ENCODE assay signal across 19 cellular contexts in genomic region chr17:68347380-68347779, GRCh38. TPM values are rescaled to one million over a fixed set of nuclear protein-coding genes. Genes with fewer than 3 reads are reported as not detected.
A peak's percentile ranks its signal among the peaks of the same experiment; 100 is the strongest.
DNase-seq lines count a peak whose midpoint lies in the region; TF ChIP-seq lines count a peak whose summit lies in the region.
"Had no signal": no experiment of that assay in that cellular context is flagged by ENCODE, and none has a peak within 500 bp of the region (broad histone marks: within the 10 kb centered on the region; RNA-seq: fewer than 3 reads in every experiment).

No MANE protein-coding gene starts in this region.

- H3K4me1 ChIP-seq in trophoblast cell (ENCODE audit: control insufficient read depth in 1 of 2, insufficient read depth in 2 of 2, low read length in 2 of 2), result peaks cover 11 to 18% of the 10 kb centered on the region in 2 experiments

- WGBS in trophoblast cell (ENCODE audit: extremely low coverage, insufficient coverage, insufficient read length), result no CpG with 5 or more reads among the region's 6 CpGs

- H3K9ac ChIP-seq in trophoblast cell (ENCODE audit: low read length), result no peak overlapping the region

- TF ChIP-seq POLR2A in NB4 (IDR thresholded peaks at IDR 0.05; ENCODE audit: extremely low read depth, insufficient read length), result no peak

- H4K91ac ChIP-seq in trophoblast cell (ENCODE audit: low read depth, low read length), result peak overlapping the region; percentile 6

- no peak overlapping the region for H2BK5ac ChIP-seq in trophoblast cell (ENCODE audit: low read depth, low read length, poor library complexity)

- H3K36me3 ChIP-seq in trophoblast cell (ENCODE audit: control insufficient read depth in 1 of 2, insufficient read depth in 2 of 2, low read length in 2 of 2), result peaks cover 0 to 3% of the 10 kb centered on the region in 2 experiments
- H3K36me3 ChIP-seq: right lobe of liver, upper lobe of right lung had no signal

- no peak overlapping the region for H3K14ac ChIP-seq in trophoblast cell (ENCODE audit: low read length)

- H2BK120ac ChIP-seq in trophoblast cell (ENCODE audit: insufficient read depth, low read length, poor library complexity), result no peak overlapping the region

- DNase-seq in activated CD4-positive, alpha-beta T cell treated with anti-CD3 and anti-CD28 coated beads, Interleukin-2, amount 10 ng/mL, durations not matched to agents 7 days and 5 days, result no peak
- DNase-seq in activated CD4-positive, alpha-beta T cell treated with anti-CD3 and anti-CD28 coated beads, Interleukin-2, amount 50 U/mL, for 1 hour, result no peak
- DNase-seq in NB4 (ENCODE audit: low read depth) (peak; percentile 37), trophoblast cell (no peak), NCI-H226 (no peak), NCI-H187 (lab: John Stamatoyannopoulos, UW) (no peak), ureter (ENCODE audit: low spot score) (no peak)
- no peak for DNase-seq in activated T-helper 2 cell treated with anti-CD3 and anti-CD28 coated beads, Interferon-gamma antibody, Interleukin-2, Interleukin-4, amounts not matched to agents 10 μg/mL and 5 μg/mL and 100 μg/mL, durations not matched to agents 14 hours and 24 hours and 36 hours (ENCODE audit: low spot score)
- DNase-seq: activated CD4-positive, alpha-beta T cell treated with anti-CD3 and anti-CD28 coated beads for 1 hour; activated effector memory CD4-positive, alpha-beta T cell treated with anti-CD3 and anti-CD28 coated beads, Interleukin-2, amount 50 U/mL, for 16 hours; dermis blood vessel endothelial cell; H7; MM.1S; NCI-H82; right lobe of liver; RPMI8226 had no signal

- no peak overlapping the region for H3K4me2 ChIP-seq in trophoblast cell (ENCODE audit: low read length)

- no peak overlapping the region for H3K18ac ChIP-seq in trophoblast cell (ENCODE audit: low read length)

- H3K27ac Mint-ChIP-seq in activated CD4-positive, alpha-beta T cell treated with anti-CD3 and anti-CD28 coated beads, Interleukin-2, amount 10 ng/mL, durations not matched to agents 7 days and 5 days, result peak overlapping the region; percentile 94
- H3K27ac Mint-ChIP-seq in activated T-helper 2 cell treated with anti-CD3 and anti-CD28 coated beads, Interferon-gamma antibody, Interleukin-2, Interleukin-4, amounts not matched to agents 10 μg/mL and 5 μg/mL and 100 μg/mL, durations not matched to agents 14 hours and 24 hours and 36 hours, result peak overlapping the region; percentile 95

- no peak overlapping the region for H4K12ac ChIP-seq in trophoblast cell (ENCODE audit: low read depth, low read length)

- no peaks in the 10 kb centered on the region for H3K27me3 Mint-ChIP-seq in activated CD4-positive, alpha-beta T cell treated with anti-CD3 and anti-CD28 coated beads, Interleukin-2, amount 10 ng/mL, durations not matched to agents 7 days and 5 days
- H3K27me3 Mint-ChIP-seq in activated T-helper 2 cell treated with anti-CD3 and anti-CD28 coated beads, Interferon-gamma antibody, Interleukin-2, Interleukin-4, amounts not matched to agents 10 μg/mL and 5 μg/mL and 100 μg/mL, durations not matched to agents 14 hours and 24 hours and 36 hours (ENCODE audit: low read depth), result no peaks in the 10 kb centered on the region
- H3K27me3 Mint-ChIP-seq: memory B cell had no signal

- peak overlapping the region; percentile 59 for H3K4me3 Mint-ChIP-seq in activated CD4-positive, alpha-beta T cell treated with anti-CD3 and anti-CD28 coated beads, Interleukin-2, amount 10 ng/mL, durations not matched to agents 7 days and 5 days
- peak overlapping the region; percentile 43 for H3K4me3 Mint-ChIP-seq in activated T-helper 2 cell treated with anti-CD3 and anti-CD28 coated beads, Interferon-gamma antibody, Interleukin-2, Interleukin-4, amounts not matched to agents 10 μg/mL and 5 μg/mL and 100 μg/mL, durations not matched to agents 14 hours and 24 hours and 36 hours (ENCODE audit: low read depth)
- H3K4me3 Mint-ChIP-seq: brain had no signal

- H3K23ac ChIP-seq in trophoblast cell (ENCODE audit: low read length), result no peak overlapping the region

- no peak overlapping the region for H3K4ac ChIP-seq in trophoblast cell (ENCODE audit: low read depth, low read length)

- H3K4me1 Mint-ChIP-seq in activated CD4-positive, alpha-beta T cell treated with anti-CD3 and anti-CD28 coated beads, Interleukin-2, amount 10 ng/mL, durations not matched to agents 7 days and 5 days, result peaks cover 86% of the 10 kb centered on the region
- peaks cover 73% of the 10 kb centered on the region for H3K4me1 Mint-ChIP-seq in activated T-helper 2 cell treated with anti-CD3 and anti-CD28 coated beads, Interferon-gamma antibody, Interleukin-2, Interleukin-4, amounts not matched to agents 10 μg/mL and 5 μg/mL and 100 μg/mL, durations not matched to agents 14 hours and 24 hours and 36 hours (ENCODE audit: low read depth)

- H2AK5ac ChIP-seq in trophoblast cell (ENCODE audit: low read length), result no peak overlapping the region

- CTCF ChIA-PET in activated CD4-positive, alpha-beta T cell treated with anti-CD3 and anti-CD28 coated beads, Interleukin-2, amount 10 ng/mL, durations not matched to agents 7 days and 5 days (lab: Charles Lee), result interaction anchor here (1.0 to 1.2 kb wide), 3 partner anchors 10 to 72 kb away, joined by 3 to 6 read pairs (median 3); no protein-coding TSS in a partner anchor

- POLR2A ChIA-PET in activated CD4-positive, alpha-beta T cell treated with anti-CD3 and anti-CD28 coated beads, Interleukin-2, amount 10 ng/mL, durations not matched to agents 7 days and 5 days (lab: Charles Lee), result no interaction called here

- H3K27ac ChIP-seq in trophoblast cell (ENCODE audit: low read depth, low read length), result no peak overlapping the region

- peaks cover 8% of the 10 kb centered on the region for H3K79me1 ChIP-seq in trophoblast cell (ENCODE audit: low read length)

- H3K36me3 Mint-ChIP-seq in activated CD4-positive, alpha-beta T cell treated with anti-CD3 and anti-CD28 coated beads, Interleukin-2, amount 10 ng/mL, durations not matched to agents 7 days and 5 days (ENCODE audit: low read depth), result peaks cover 16% of the 10 kb centered on the region
- H3K36me3 Mint-ChIP-seq in activated T-helper 2 cell treated with anti-CD3 and anti-CD28 coated beads, Interferon-gamma antibody, Interleukin-2, Interleukin-4, amounts not matched to agents 10 μg/mL and 5 μg/mL and 100 μg/mL, durations not matched to agents 14 hours and 24 hours and 36 hours (ENCODE audit: low read depth), result peaks cover 24% of the 10 kb centered on the region

- intact Hi-C loops in activated T-helper 2 cell treated with anti-CD3 and anti-CD28 coated beads, Interferon-gamma antibody, Interleukin-2, Interleukin-4, amounts not matched to agents 10 μg/mL and 5 μg/mL and 100 μg/mL, durations not matched to agents 14 hours and 24 hours and 36 hours (cut with micrococcal nuclease), result loop anchor here (5.0 kb wide), 4 partner anchors 35 to 165 kb away; no protein-coding TSS in a partner anchor

- H4K8ac ChIP-seq in trophoblast cell (ENCODE audit: low read depth, low read length), result no peak overlapping the region

- no peak for TF ChIP-seq CTCF in NB4 (IDR thresholded peaks at IDR 0.05; ENCODE audit: low read depth, low read length)

- no peak overlapping the region for H2AFZ ChIP-seq in trophoblast cell (ENCODE audit: insufficient read depth, low read length, poor library complexity)

- H3K27me3 ChIP-seq in trophoblast cell (ENCODE audit: insufficient read depth, low read length), result no peaks in the 10 kb centered on the region
- H3K27me3 ChIP-seq: right lobe of liver, upper lobe of right lung had no signal

- peak overlapping the region; percentile 17 for H2BK12ac ChIP-seq in trophoblast cell (ENCODE audit: low read length)

- H3K4me3 ChIP-seq in NB4 (ENCODE audit: low read depth, low read length) (peak overlapping the region; percentile 4), trophoblast cell (ENCODE audit: low read depth, low read length) (no peak overlapping the region)
- H3K4me3 ChIP-seq: right lobe of liver, upper lobe of right lung had no signal

- peaks cover 2% of the 10 kb centered on the region for H3K79me2 ChIP-seq in trophoblast cell (ENCODE audit: control insufficient read depth, insufficient read depth, low read length, poor library complexity)

- H3K9me3 ChIP-seq in trophoblast cell (ENCODE audit: insufficient read depth, low read depth, low read length), result peaks cover 1% of the 10 kb centered on the region
- H3K9me3 ChIP-seq: right lobe of liver, upper lobe of right lung had no signal

- H3K9me3 Mint-ChIP-seq in activated CD4-positive, alpha-beta T cell treated with anti-CD3 and anti-CD28 coated beads, Interleukin-2, amount 10 ng/mL, durations not matched to agents 7 days and 5 days, result no peaks in the 10 kb centered on the region
- H3K9me3 Mint-ChIP-seq in activated T-helper 2 cell treated with anti-CD3 and anti-CD28 coated beads, Interferon-gamma antibody, Interleukin-2, Interleukin-4, amounts not matched to agents 10 μg/mL and 5 μg/mL and 100 μg/mL, durations not matched to agents 14 hours and 24 hours and 36 hours, result no peaks in the 10 kb centered on the region
- H3K9me3 Mint-ChIP-seq: brain, memory B cell had no signal

RNA-seq across cellular contexts. Expression of gene ARSG, which starts 56.1 kb away (rescaled TPM):
- total RNA-seq in activated CD4-positive, alpha-beta T cell treated with anti-CD3 and anti-CD28 coated beads, Interleukin-2, amount 10 ng/mL, durations not matched to agents 7 days and 5 days, result 10 to 100 TPM; 11.7 to 13.8 TPM
- 7.3 and 9.6 TPM in 2 replicates for total RNA-seq in activated T-helper 2 cell treated with anti-CD3 and anti-CD28 coated beads, Interferon-gamma antibody, Interleukin-2, Interleukin-4, amounts not matched to agents 10 μg/mL and 5 μg/mL and 100 μg/mL, durations not matched to agents 14 hours and 24 hours and 36 hours
- polyA plus RNA-seq in trophoblast cell (2013), result 2.8 and 3.0 TPM in 2 replicates
- 19.4 TPM for total RNA-seq in ureter

RNA-seq across cellular contexts. Expression of gene SLC16A6, which starts 56.5 kb away (rescaled TPM):
- total RNA-seq in activated CD4-positive, alpha-beta T cell treated with anti-CD3 and anti-CD28 coated beads, Interleukin-2, amount 10 ng/mL, durations not matched to agents 7 days and 5 days, result 1 to 10 TPM; 5.6 to 6.8 TPM
- 3.1 and 3.4 TPM in 2 replicates for total RNA-seq in activated T-helper 2 cell treated with anti-CD3 and anti-CD28 coated beads, Interferon-gamma antibody, Interleukin-2, Interleukin-4, amounts not matched to agents 10 μg/mL and 5 μg/mL and 100 μg/mL, durations not matched to agents 14 hours and 24 hours and 36 hours
- polyA plus RNA-seq in trophoblast cell (2013), result 10.7 and 11.1 TPM in 2 replicates
- total RNA-seq in ureter, result 3.0 TPM
